8 cellular contexts compared by ENCODE assay signal in the genomic region with DNA sequence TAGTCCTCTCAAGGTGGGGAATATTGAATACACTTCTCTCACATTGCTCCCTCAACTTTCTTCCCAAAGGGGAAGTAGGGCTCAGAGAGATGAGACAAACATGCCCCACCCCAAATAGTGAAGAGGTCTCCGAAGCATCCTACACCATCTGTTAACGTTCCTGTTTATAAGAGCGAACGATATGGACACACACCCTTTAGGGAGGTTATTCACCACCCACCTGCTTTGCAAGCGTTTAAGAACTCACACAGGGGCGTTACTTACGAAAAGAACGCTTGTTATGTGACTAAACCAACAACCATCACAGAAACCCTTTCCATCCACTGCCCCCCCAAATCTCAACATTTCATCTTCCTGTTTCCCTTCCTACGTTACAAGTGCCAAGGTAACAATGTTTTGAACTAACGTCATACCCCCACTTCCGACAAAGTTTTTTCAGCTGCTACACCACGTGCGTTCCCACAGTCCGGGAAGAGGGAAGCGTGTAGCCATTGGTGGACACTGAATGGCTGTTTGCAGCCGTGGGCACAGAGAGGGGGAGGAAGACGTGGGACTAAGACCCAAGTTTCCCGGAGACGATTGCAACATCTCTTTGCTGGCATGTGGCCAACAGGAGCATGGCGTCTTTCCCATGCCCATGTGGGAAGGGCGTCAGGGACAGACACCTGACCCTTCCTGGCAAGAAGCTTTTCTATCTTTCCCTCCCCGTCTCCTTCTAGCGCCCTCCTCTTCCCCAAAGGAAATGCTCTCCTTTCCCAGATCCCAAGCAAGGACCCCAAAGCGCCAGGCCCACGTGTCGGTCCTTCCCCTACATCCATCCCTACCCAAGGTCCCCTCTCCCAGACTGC. TPM values are rescaled to one million over a fixed set of nuclear protein-coding genes. Genes with fewer than 3 reads are reported as not detected.
A peak's percentile ranks its signal among the peaks of the same experiment; 100 is the strongest.
DNase-seq lines count a peak whose midpoint lies in the region; ATAC-seq lines count a peak whose summit lies in the region.

No MANE protein-coding gene starts in this region.

- no peaks in the 10 kb centered on the region for H3K36me3 ChIP-seq in effector memory CD4-positive, alpha-beta T cell (ENCODE audit: control insufficient read depth, insufficient read depth, low read length)

- H3K27ac ChIP-seq in effector memory CD4-positive, alpha-beta T cell (ENCODE audit: insufficient read depth, low read length, poor library complexity, severe bottlenecking): no peak overlapping the region

- ATAC-seq in HG02798 (IDR thresholded peaks at IDR 0.05; ENCODE audit: poor library complexity, unreplicated experiment): peak; percentile 28

- H3K4me3 ChIP-seq in effector memory CD4-positive, alpha-beta T cell (ENCODE audit: insufficient read depth, low read depth, low read length, poor library complexity, severe bottlenecking): peak overlapping the region; percentile 51

- no peaks in the 10 kb centered on the region for H3K9me3 ChIP-seq in effector memory CD4-positive, alpha-beta T cell (ENCODE audit: control insufficient read depth, low read length)

- H3K27me3 ChIP-seq in effector memory CD4-positive, alpha-beta T cell (replicated peaks; ENCODE audit: control insufficient read depth, insufficient read depth, low read length, poor library complexity, severe bottlenecking): peaks cover 26% of the 10 kb centered on the region

- H3K4me1 ChIP-seq in effector memory CD4-positive, alpha-beta T cell (ENCODE audit: control insufficient read depth, insufficient read depth, low read length, poor library complexity, severe bottlenecking): peaks cover 10% of the 10 kb centered on the region

- peak; percentile 92 for DNase-seq in GM04504 (ENCODE audit: low read depth)
- DNase-seq in NCI-H524 (lab: John Stamatoyannopoulos, UW): peak; percentile 63 to 83
- peak; percentile 53 to 62 for DNase-seq in activated CD4-positive, alpha-beta T cell treated with anti-CD3 and anti-CD28 coated beads, Interleukin-2, amount 50 U/mL, for 48 hours
- peak in 1 of 3 donors; percentile 20 for DNase-seq in effector memory CD4-positive, alpha-beta T cell
- DNase-seq in lung microvascular endothelial cell (ENCODE audit: low read depth in 2 of 2): peak; percentile 99 to 100
- peak; percentile 34 for DNase-seq in stimulated activated CD8-positive, alpha-beta memory T cell treated with anti-CD3 and anti-CD28 coated beads, Interleukin-12 subunit alpha, Interleukin-12 subunit beta, amount 100 ng/mL, for 24 hours (ENCODE audit: extremely low read depth)
- no peak for DNase-seq in NCI-H2029 (lab: John Stamatoyannopoulos, UW)

RNA-seq across cellular contexts. Expression of a gene that starts 1.2 kb away (rescaled TPM):
- total RNA-seq in lung microvascular endothelial cell: 127 and 170 TPM in 2 replicates

RNA-seq across cellular contexts. Expression of a gene that starts 48.0 kb away (rescaled TPM):
- 4.2 and 8.1 TPM in 2 replicates for total RNA-seq in lung microvascular endothelial cell
